1 cellular context compared by ENCODE assay signal in genomic region chr10:45420453-45421192, GRCh38.
TF ChIP-seq lines count a peak whose summit lies in the region.

No MANE protein-coding gene starts in this region.

TF ChIP-seq in liver, 16 proteins besides CTCF, POLR2A, EP300 and RAD21 (continued from another document):
- TF ChIP-seq, protein P1, sequence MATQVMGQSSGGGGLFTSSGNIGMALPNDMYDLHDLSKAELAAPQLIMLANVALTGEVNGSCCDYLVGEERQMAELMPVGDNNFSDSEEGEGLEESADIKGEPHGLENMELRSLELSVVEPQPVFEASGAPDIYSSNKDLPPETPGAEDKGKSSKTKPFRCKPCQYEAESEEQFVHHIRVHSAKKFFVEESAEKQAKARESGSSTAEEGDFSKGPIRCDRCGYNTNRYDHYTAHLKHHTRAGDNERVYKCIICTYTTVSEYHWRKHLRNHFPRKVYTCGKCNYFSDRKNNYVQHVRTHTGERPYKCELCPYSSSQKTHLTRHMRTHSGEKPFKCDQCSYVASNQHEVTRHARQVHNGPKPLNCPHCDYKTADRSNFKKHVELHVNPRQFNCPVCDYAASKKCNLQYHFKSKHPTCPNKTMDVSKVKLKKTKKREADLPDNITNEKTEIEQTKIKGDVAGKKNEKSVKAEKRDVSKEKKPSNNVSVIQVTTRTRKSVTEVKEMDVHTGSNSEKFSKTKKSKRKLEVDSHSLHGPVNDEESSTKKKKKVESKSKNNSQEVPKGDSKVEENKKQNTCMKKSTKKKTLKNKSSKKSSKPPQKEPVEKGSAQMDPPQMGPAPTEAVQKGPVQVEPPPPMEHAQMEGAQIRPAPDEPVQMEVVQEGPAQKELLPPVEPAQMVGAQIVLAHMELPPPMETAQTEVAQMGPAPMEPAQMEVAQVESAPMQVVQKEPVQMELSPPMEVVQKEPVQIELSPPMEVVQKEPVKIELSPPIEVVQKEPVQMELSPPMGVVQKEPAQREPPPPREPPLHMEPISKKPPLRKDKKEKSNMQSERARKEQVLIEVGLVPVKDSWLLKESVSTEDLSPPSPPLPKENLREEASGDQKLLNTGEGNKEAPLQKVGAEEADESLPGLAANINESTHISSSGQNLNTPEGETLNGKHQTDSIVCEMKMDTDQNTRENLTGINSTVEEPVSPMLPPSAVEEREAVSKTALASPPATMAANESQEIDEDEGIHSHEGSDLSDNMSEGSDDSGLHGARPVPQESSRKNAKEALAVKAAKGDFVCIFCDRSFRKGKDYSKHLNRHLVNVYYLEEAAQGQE (IDR thresholded peaks at IDR 0.05), result no peak
- TF ChIP-seq RXRA (IDR thresholded peaks at IDR 0.05) (no peak), HNF4A (conservative IDR thresholded peaks at IDR 0.05) (no peak), FOXA2 (IDR thresholded peaks at IDR 0.05) (no peak)
- TF ChIP-seq, protein P2, sequence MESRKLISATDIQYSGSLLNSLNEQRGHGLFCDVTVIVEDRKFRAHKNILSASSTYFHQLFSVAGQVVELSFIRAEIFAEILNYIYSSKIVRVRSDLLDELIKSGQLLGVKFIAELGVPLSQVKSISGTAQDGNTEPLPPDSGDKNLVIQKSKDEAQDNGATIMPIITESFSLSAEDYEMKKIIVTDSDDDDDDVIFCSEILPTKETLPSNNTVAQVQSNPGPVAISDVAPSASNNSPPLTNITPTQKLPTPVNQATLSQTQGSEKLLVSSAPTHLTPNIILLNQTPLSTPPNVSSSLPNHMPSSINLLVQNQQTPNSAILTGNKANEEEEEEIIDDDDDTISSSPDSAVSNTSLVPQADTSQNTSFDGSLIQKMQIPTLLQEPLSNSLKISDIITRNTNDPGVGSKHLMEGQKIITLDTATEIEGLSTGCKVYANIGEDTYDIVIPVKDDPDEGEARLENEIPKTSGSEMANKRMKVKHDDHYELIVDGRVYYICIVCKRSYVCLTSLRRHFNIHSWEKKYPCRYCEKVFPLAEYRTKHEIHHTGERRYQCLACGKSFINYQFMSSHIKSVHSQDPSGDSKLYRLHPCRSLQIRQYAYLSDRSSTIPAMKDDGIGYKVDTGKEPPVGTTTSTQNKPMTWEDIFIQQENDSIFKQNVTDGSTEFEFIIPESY (IDR thresholded peaks at IDR 0.05), result no peak
